ENCODE assay signal across 24 cellular contexts in the genomic region with DNA sequence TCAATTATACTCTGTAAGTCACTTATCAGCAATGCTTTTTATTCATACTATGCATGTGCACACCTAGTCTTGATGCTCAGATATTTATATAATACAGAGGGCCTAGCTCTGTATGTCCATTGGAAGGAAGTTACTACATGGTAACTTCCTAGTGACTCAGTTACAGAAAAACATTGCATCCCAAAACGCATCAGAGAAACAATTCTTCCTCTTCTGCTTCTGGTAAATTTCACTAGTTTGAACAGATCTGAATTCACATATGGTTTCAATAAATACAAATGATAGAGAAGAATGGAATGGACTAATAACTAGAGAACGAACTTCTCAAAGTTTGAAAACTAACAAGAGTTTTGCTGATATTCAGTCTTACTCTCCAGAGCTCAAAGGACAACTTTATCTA.
"Had no signal": no experiment of that assay in that cellular context is flagged by ENCODE, and none has a peak within 500 bp of the region (broad histone marks: within the 10 kb centered on the region; RNA-seq: fewer than 3 reads in every experiment).

No MANE protein-coding gene starts in this region.

- FAIRE-seq: keratinocyte had no signal

- H3K27me3 ChIP-seq: colonic mucosa, esophagus squamous epithelium, gastrocnemius medialis, right atrium auricular region, suprapubic skin, vagina had no signal

- H3K9me3 ChIP-seq: colonic mucosa, esophagus squamous epithelium, gastrocnemius medialis, prostate gland, right atrium auricular region, suprapubic skin, vagina had no signal

- H3K4me2 ChIP-seq: smooth muscle cell had no signal

- H3K4me1 ChIP-seq: colonic mucosa, esophagus squamous epithelium, gastrocnemius medialis, prostate gland, right atrium auricular region, vagina had no signal

- H3K36me3 ChIP-seq: colonic mucosa, esophagus squamous epithelium, gastrocnemius medialis, prostate gland, right atrium auricular region, suprapubic skin, vagina had no signal

- DNase-seq: colonic mucosa; dermis blood vessel endothelial cell; effector memory CD4-positive, alpha-beta T cell; erythroblast; esophagus squamous epithelium; gastrocnemius medialis; head of caudate nucleus; naive thymus-derived CD8-positive, alpha-beta T cell; nephron progenitor cell; nucleus accumbens; stimulated activated CD4-positive, alpha-beta T cell treated with anti-CD3 and anti-CD28 coated beads, Interleukin-12 subunit alpha, Interleukin-12 subunit beta, amount 100 ng/mL, for 4 hours; stimulated activated CD4-positive, alpha-beta T cell treated with anti-CD3 and anti-CD28 coated beads, Interleukin-1b, Interleukin-23, amount 100 ng/mL, for 48 hours; stimulated activated CD4-positive, alpha-beta T cell treated with anti-CD3 and anti-CD28 coated beads, Interleukin-4, amount 100 ng/mL, for 1 hour; stimulated activated CD8-positive, alpha-beta memory T cell treated with anti-CD3 and anti-CD28 coated beads, Interleukin-4, amount 100 ng/mL, for 48 hours; stimulated activated naive CD4-positive, alpha-beta T cell; stimulated activated naive CD8-positive, alpha-beta T cell treated with anti-CD3 and anti-CD28 coated beads, Interleukin-15, amount 100 ng/mL, for 72 hours; trophoblast cell had no signal

- H3K27ac ChIP-seq: colonic mucosa, esophagus squamous epithelium, gastrocnemius medialis, prostate gland, right atrium auricular region, suprapubic skin, vagina had no signal

- H3K4me3 ChIP-seq: colonic mucosa, esophagus squamous epithelium, gastrocnemius medialis, lung, prostate gland, right atrium auricular region, smooth muscle cell, suprapubic skin, vagina had no signal
